In genomic region chr17:67575325-67575724, GRCh38 we compare ENCODE assay signal across 10 cellular contexts.
DNase-seq lines count a peak whose midpoint lies in the region; ATAC-seq and TF ChIP-seq lines count a peak whose summit lies in the region.
"Had no signal": no experiment of that assay in that cellular context is flagged by ENCODE, and none has a peak within 500 bp of the region (broad histone marks: within the 10 kb centered on the region; RNA-seq: fewer than 3 reads in every experiment).

No MANE protein-coding gene starts in this region.

- no peak for TF ChIP-seq CTCF in left ventricle myocardium inferior (IDR thresholded peaks at IDR 0.05; ENCODE audit: borderline replicate concordance)

- H3K4me3 Mint-ChIP-seq in central memory CD8-positive, alpha-beta T cell: peak overlapping the region; percentile 39
- H3K4me3 Mint-ChIP-seq: T-helper 1 cell treated with Interleukin-12 subunit alpha and Interleukin-12 subunit beta and Interleukin-4 antibody, amounts not matched to agents 30 μg/mL and 1 μg/mL, for 36 hours had no signal

- peaks cover 29% of the 10 kb centered on the region for H3K36me3 Mint-ChIP-seq in central memory CD8-positive, alpha-beta T cell (ENCODE audit: insufficient read depth)

- H3K9ac ChIP-seq in trophoblast cell (ENCODE audit: low read length): no peak overlapping the region
- H3K9ac ChIP-seq: BLaER1 treated with 17β-estradiol and CSF1 and Interleukin-3, amounts not matched to agents 10 nM and 100 nM had no signal

- H3K27ac ChIP-seq in left ventricle myocardium inferior (replicated peaks) (no peak overlapping the region), trophoblast cell (ENCODE audit: low read depth, low read length) (no peak overlapping the region)
- H3K27ac ChIP-seq: BLaER1 treated with 17β-estradiol and CSF1 and Interleukin-3, amounts not matched to agents 10 nM and 100 nM had no signal

- H4K8ac ChIP-seq in trophoblast cell (ENCODE audit: low read depth, low read length): no peak overlapping the region

- no peaks in the 10 kb centered on the region for H3K79me2 ChIP-seq in trophoblast cell (ENCODE audit: control insufficient read depth, insufficient read depth, low read length, poor library complexity)

- H3K27me3 Mint-ChIP-seq in central memory CD8-positive, alpha-beta T cell: no peaks in the 10 kb centered on the region

- H3K27me3 ChIP-seq in left ventricle myocardium inferior (ENCODE audit: low read depth) (no peaks in the 10 kb centered on the region), trophoblast cell (ENCODE audit: insufficient read depth, low read length) (no peaks in the 10 kb centered on the region)
- H3K27me3 ChIP-seq: BLaER1 treated with 17β-estradiol and CSF1 and Interleukin-3, amounts not matched to agents 10 nM and 100 nM had no signal

- H3K9me3 ChIP-seq in left ventricle myocardium inferior (replicated peaks) (no peaks in the 10 kb centered on the region), trophoblast cell (ENCODE audit: insufficient read depth, low read depth, low read length) (no peaks in the 10 kb centered on the region)
- H3K9me3 ChIP-seq: BLaER1 treated with 17β-estradiol and CSF1 and Interleukin-3, amounts not matched to agents 10 nM and 100 nM had no signal

- no peak overlapping the region for H3K4me2 ChIP-seq in trophoblast cell (ENCODE audit: low read length)
- H3K4me2 ChIP-seq: BLaER1 treated with 17β-estradiol and CSF1 and Interleukin-3, amounts not matched to agents 10 nM and 100 nM had no signal

- H4K12ac ChIP-seq in trophoblast cell (ENCODE audit: low read depth, low read length): no peak overlapping the region

- H4K91ac ChIP-seq in trophoblast cell (ENCODE audit: low read depth, low read length): no peak overlapping the region

- peak; percentile 89 for DNase-seq in COLO668 (lab: John Stamatoyannopoulos, UW; ENCODE audit: unreplicated experiment)
- peak; percentile 96 for DNase-seq in NCI-H146 treated with DMSO at 0.1 percent for 48 hours (lab: John Stamatoyannopoulos, UW; ENCODE audit: unreplicated experiment)
- no peak for DNase-seq in central memory CD8-positive, alpha-beta T cell (ENCODE audit: low spot score in 2 of 2)
- DNase-seq in iPS-NIHi11 (ENCODE audit: low spot score): no peak
- DNase-seq in left ventricle myocardium inferior: no peak
- no peak for DNase-seq in trophoblast cell
- no peak for DNase-seq in hepatic stellate cell (ENCODE audit: low spot score)

- no peaks in the 10 kb centered on the region for H3K4me1 ChIP-seq in left ventricle myocardium inferior
- H3K4me1 ChIP-seq in trophoblast cell (ENCODE audit: control insufficient read depth in 1 of 2, insufficient read depth in 2 of 2, low read length in 2 of 2): peaks cover 0 to 6% of the 10 kb centered on the region in 2 experiments

- no peaks in the 10 kb centered on the region for H3K9me3 Mint-ChIP-seq in central memory CD8-positive, alpha-beta T cell
- H3K9me3 Mint-ChIP-seq: T-helper 1 cell treated with Interleukin-12 subunit alpha and Interleukin-12 subunit beta and Interleukin-4 antibody, amounts not matched to agents 30 μg/mL and 1 μg/mL, for 36 hours had no signal

- no peak overlapping the region for H3K27ac Mint-ChIP-seq in central memory CD8-positive, alpha-beta T cell (ENCODE audit: low read depth)
- H3K27ac Mint-ChIP-seq: T-helper 1 cell treated with Interleukin-12 subunit alpha and Interleukin-12 subunit beta and Interleukin-4 antibody, amounts not matched to agents 30 μg/mL and 1 μg/mL, for 36 hours had no signal

- intact Hi-C loops in left ventricle myocardium inferior (cut with micrococcal nuclease): no loop called here

- no peak overlapping the region for H2BK120ac ChIP-seq in trophoblast cell (ENCODE audit: insufficient read depth, low read length, poor library complexity)

- H3K4me1 Mint-ChIP-seq in central memory CD8-positive, alpha-beta T cell: peaks cover 44% of the 10 kb centered on the region

- no peak overlapping the region for H2BK12ac ChIP-seq in trophoblast cell (ENCODE audit: low read length)

- WGBS in trophoblast cell (ENCODE audit: extremely low coverage, insufficient coverage, insufficient read length): no CpG with 5 or more reads among the region's 13 CpGs

- no peak overlapping the region for H3K18ac ChIP-seq in trophoblast cell (ENCODE audit: low read length)

- H2AK5ac ChIP-seq in trophoblast cell (ENCODE audit: low read length): no peak overlapping the region

- peak; percentile 31 for ATAC-seq in GM19035 (IDR thresholded peaks at IDR 0.05; ENCODE audit: unreplicated experiment)
- no peak for ATAC-seq in central memory CD8-positive, alpha-beta T cell (replicated peaks; ENCODE audit: extremely low read depth, poor library complexity, severe bottlenecking)

- H3K36me3 ChIP-seq in left ventricle myocardium inferior (peaks cover 7% of the 10 kb centered on the region), trophoblast cell (ENCODE audit: control insufficient read depth in 1 of 2, insufficient read depth in 2 of 2, low read length in 2 of 2) (no peaks in the 10 kb centered on the region)

- H3K79me1 ChIP-seq in trophoblast cell (ENCODE audit: low read length): no peaks in the 10 kb centered on the region

- no peak overlapping the region for H3K23ac ChIP-seq in trophoblast cell (ENCODE audit: low read length)

- H3K4me3 ChIP-seq in left ventricle myocardium inferior (no peak overlapping the region), trophoblast cell (ENCODE audit: low read depth, low read length) (no peak overlapping the region)
- H3K4me3 ChIP-seq: BLaER1 treated with 17β-estradiol and CSF1 and Interleukin-3, amounts not matched to agents 10 nM and 100 nM had no signal

- H2AFZ ChIP-seq in trophoblast cell (ENCODE audit: insufficient read depth, low read length, poor library complexity): no peak overlapping the region

- no peak overlapping the region for H3K14ac ChIP-seq in trophoblast cell (ENCODE audit: low read length)

- H3K4ac ChIP-seq in trophoblast cell (ENCODE audit: low read depth, low read length): no peak overlapping the region

- H2BK5ac ChIP-seq in trophoblast cell (ENCODE audit: low read depth, low read length, poor library complexity): no peak overlapping the region

Comparison
In these comparisons a context has a peak if more than half of its experiments do, and no peak if none do; other contexts are left out.
1. DNase-seq: peak in COLO668 (single experiment) and NCI-H146 treated with DMSO at 0.1 percent for 48 hours (single experiment); none in central memory CD8-positive, alpha-beta T cell (0 of 2), iPS-NIHi11 (single experiment), left ventricle myocardium inferior (single experiment), trophoblast cell (0 of 2) and hepatic stellate cell (single experiment).